In the genomic region with DNA sequence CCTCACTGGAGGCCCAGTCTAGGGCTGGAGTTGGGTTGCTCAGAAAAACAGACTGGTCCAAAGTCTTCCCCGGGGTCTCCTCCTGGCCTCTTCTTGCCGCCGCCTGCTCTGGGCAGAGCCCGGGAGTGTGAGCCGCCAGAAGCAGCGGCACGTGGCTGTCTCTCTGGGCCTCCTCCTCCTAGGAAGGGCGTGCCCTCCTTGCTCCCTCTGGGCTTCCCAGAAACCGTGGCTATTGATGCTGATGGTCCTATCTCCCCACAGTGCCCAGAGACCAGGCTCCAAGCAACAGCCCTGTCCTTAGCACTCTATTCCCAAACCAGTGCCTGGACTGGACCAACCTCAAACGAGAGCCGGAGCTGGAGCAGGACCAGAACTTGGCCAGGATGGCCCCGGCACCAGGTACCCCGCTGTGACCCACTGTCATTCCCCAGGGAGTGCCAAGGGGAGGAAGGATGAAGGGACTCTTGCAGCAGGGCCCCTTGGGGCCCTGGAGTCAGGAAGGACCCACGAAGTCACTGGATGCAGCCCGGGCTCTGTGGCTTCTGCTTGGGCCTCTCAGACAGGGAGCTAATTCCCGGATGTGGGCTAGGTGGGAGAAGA, we compare ENCODE assay signal across 29 cellular contexts. TPM values are rescaled to one million over a fixed set of nuclear protein-coding genes. Genes with fewer than 3 reads are reported as not detected.
"Had no signal": no experiment of that assay in that cellular context is flagged by ENCODE, and none has a peak within 500 bp of the region (broad histone marks: within the 10 kb centered on the region; RNA-seq: fewer than 3 reads in every experiment).

No MANE protein-coding gene starts in this region.

- H3K36me3 ChIP-seq: brain microvascular endothelial cell, gastrocnemius medialis, uterus had no signal

- H3K4me2 ChIP-seq: hepatocyte had no signal

- DNase-seq: activated CD4-positive, alpha-beta T cell treated with anti-CD3 and anti-CD28 coated beads, Interleukin-2, amount 50 U/mL, for 1 hour; activated gamma-delta T cell treated with Interleukin-2 at 50 U/mL for 16 hours; activated naive CD4-positive, alpha-beta T cell treated with anti-CD3 and anti-CD28 coated beads, Interleukin-2, amount 50 U/mL, for 16 hours; activated T-cell treated with anti-CD3 and anti-CD28 coated beads, Interleukin-2, amount 50 U/mL, for 4 hours; amniotic stem cell; brain microvascular endothelial cell; cortex of kidney; gastrocnemius medialis; glutamatergic neuron; left colon; midbrain; naive thymus-derived CD8-positive, alpha-beta T cell; small intestine; stimulated activated CD4-positive, alpha-beta T cell treated with anti-CD3 and anti-CD28 coated beads, Interleukin-4, amount 100 ng/mL, for 24 hours; uterus had no signal

- ATAC-seq: activated T-cell treated with anti-CD3 and anti-CD28 coated beads, Interleukin-2, amount 50 U/mL, for 4 hours; activated T-helper 17 cell treated with anti-CD3 and anti-CD28 coated beads, Interleukin-2, amount 50 U/mL, for 72 hours; naive thymus-derived CD8-positive, alpha-beta T cell; sciatic nerve; stimulated activated effector memory CD8-positive, alpha-beta T cell treated with anti-CD3 and anti-CD28 coated beads, Interleukin-12 subunit alpha, Interleukin-12 subunit beta, amount 100 ng/mL, for 72 hours; WTC11 had no signal

- H3K4me3 ChIP-seq: gastrocnemius medialis, hepatocyte, uterus had no signal

- H3K4me1 ChIP-seq: uterus had no signal

- H3K9me3 ChIP-seq: gastrocnemius medialis, uterus had no signal

- H3K79me2 ChIP-seq: hepatocyte had no signal

- H3K27ac ChIP-seq: brain microvascular endothelial cell, gastrocnemius medialis, hepatocyte, uterus had no signal

- H2AFZ ChIP-seq: hepatocyte had no signal

- H3K27me3 ChIP-seq: hepatocyte, uterus had no signal

RNA-seq across cellular contexts. Expression of a gene that starts 8.6 kb away (rescaled TPM):
- total RNA-seq: activated CD8-positive, alpha-beta T cell treated with anti-CD3 and anti-CD28 coated beads for 36 hours; activated T-helper 17 cell treated with anti-CD3 and anti-CD28 coated beads, Interleukin-2, amount 50 U/mL, for 72 hours; astrocyte; cardiac septum; endothelial cell of umbilical vein; gastrocnemius medialis; osteocyte; posterior vena cava; sciatic nerve; subcutaneous adipose tissue; T-helper 2 cell treated with Interferon-gamma antibody and Interleukin-4, amounts not matched to agents 100 ng/mL and 5 ng/mL, for 36 hours had no signal
- polyA plus RNA-seq: hepatocyte, keratinocyte had no signal
